Comparison of ENCODE assay signal across 8 cellular contexts in genomic region chr14:73714656-73715081, GRCh38. TPM values are rescaled to one million over a fixed set of nuclear protein-coding genes. Genes with fewer than 3 reads are reported as not detected.
A peak's percentile ranks its signal among the peaks of the same experiment; 100 is the strongest.
DNase-seq lines count a peak whose midpoint lies in the region; ATAC-seq and TF ChIP-seq lines count a peak whose summit lies in the region.

No MANE protein-coding gene starts in this region.

- peak; percentile 47 to 64 for DNase-seq in NCI-H2081 (lab: John Stamatoyannopoulos, UW)
- DNase-seq in NCI-H2081 treated with DMSO at 0.1 percent for 48 hours (lab: John Stamatoyannopoulos, UW): no peak
- no peak for DNase-seq in activated CD8-positive, alpha-beta T cell treated with anti-CD3 and anti-CD28 coated beads, Interleukin-2, amount 10 ng/mL, durations not matched to agents 7 days and 5 days
- DNase-seq in testis: peak; percentile 40
- no peak for DNase-seq in iPS-NIHi11 (ENCODE audit: low spot score)
- no peak for DNase-seq in HT-29 (ENCODE audit: low spot score)

- TF ChIP-seq POLR2A in testis (IDR thresholded peaks at IDR 0.05): no peak

- peak; percentile 5 for ATAC-seq in HG03457 (IDR thresholded peaks at IDR 0.05; ENCODE audit: unreplicated experiment)
- no peak for ATAC-seq in activated CD8-positive, alpha-beta T cell treated with anti-CD3 and anti-CD28 coated beads, Interleukin-2, amount 10 ng/mL, durations not matched to agents 7 days and 5 days

- peaks cover 23% of the 10 kb centered on the region for H3K4me1 Mint-ChIP-seq in activated CD8-positive, alpha-beta T cell treated with anti-CD3 and anti-CD28 coated beads, Interleukin-2, amount 10 ng/mL, durations not matched to agents 7 days and 5 days (ENCODE audit: low read depth)

- peak overlapping the region; percentile 78 for H3K27ac Mint-ChIP-seq in activated CD8-positive, alpha-beta T cell treated with anti-CD3 and anti-CD28 coated beads, Interleukin-2, amount 10 ng/mL, durations not matched to agents 7 days and 5 days

- TF ChIP-seq CTCF in testis (IDR thresholded peaks at IDR 0.05): no peak

- no peaks in the 10 kb centered on the region for H3K36me3 ChIP-seq in testis (ENCODE audit: low read depth, missing control alignments)

- H3K9me3 ChIP-seq in iPS-18c (ENCODE audit: control insufficient read depth, insufficient read depth, low read length) (no peaks in the 10 kb centered on the region), testis (no peaks in the 10 kb centered on the region)

- H3K4me3 ChIP-seq in iPS-18c (ENCODE audit: insufficient read depth, low read depth, low read length) (peak overlapping the region; percentile 94; the same call in 1 of the 2 replicates), testis (peak overlapping the region; percentile 85 to 96)

- no peaks in the 10 kb centered on the region for H3K9me3 Mint-ChIP-seq in activated CD8-positive, alpha-beta T cell treated with anti-CD3 and anti-CD28 coated beads, Interleukin-2, amount 10 ng/mL, durations not matched to agents 7 days and 5 days (ENCODE audit: insufficient read depth)

- WGBS in testis, 2 donors: 20 to 34% methylated on average over 7 of the region's 7 CpGs

- H3K4me1 ChIP-seq in testis: peaks cover 16% of the 10 kb centered on the region

- peaks cover 53% of the 10 kb centered on the region for H3K36me3 Mint-ChIP-seq in activated CD8-positive, alpha-beta T cell treated with anti-CD3 and anti-CD28 coated beads, Interleukin-2, amount 10 ng/mL, durations not matched to agents 7 days and 5 days (ENCODE audit: low read depth)

- peak overlapping the region in 1 of 2 donors; percentile 98 for H3K27ac ChIP-seq in testis

- no peaks in the 10 kb centered on the region for H3K27me3 ChIP-seq in testis

- intact Hi-C loops in testis (cut with DNase I; ENCODE audit: low total_unique reads): no loop called here

- no peaks in the 10 kb centered on the region for H3K27me3 Mint-ChIP-seq in activated CD8-positive, alpha-beta T cell treated with anti-CD3 and anti-CD28 coated beads, Interleukin-2, amount 10 ng/mL, durations not matched to agents 7 days and 5 days (ENCODE audit: low read depth)

- peak overlapping the region; percentile 67 for H3K4me3 Mint-ChIP-seq in activated CD8-positive, alpha-beta T cell treated with anti-CD3 and anti-CD28 coated beads, Interleukin-2, amount 10 ng/mL, durations not matched to agents 7 days and 5 days

- CTCF ChIA-PET in activated CD8-positive, alpha-beta T cell treated with anti-CD3 and anti-CD28 coated beads, Interleukin-2, amount 10 ng/mL, durations not matched to agents 7 days and 5 days (lab: Charles Lee): interaction anchor here (2.3 to 3.1 kb wide), 2 partner anchors 14 to 114 kb away, joined by 8 to 16 read pairs; no protein-coding TSS in a partner anchor

- POLR2A ChIA-PET in activated CD8-positive, alpha-beta T cell treated with anti-CD3 and anti-CD28 coated beads, Interleukin-2, amount 10 ng/mL, durations not matched to agents 7 days and 5 days (lab: Charles Lee): interaction anchor here (1.9 kb wide), 1 partner anchor 44 kb away, joined by 6 read pairs; no protein-coding TSS in a partner anchor

RNA-seq across cellular contexts. Expression of gene PNMA1, which starts 0.5 kb away (rescaled TPM):
- total RNA-seq in activated CD8-positive, alpha-beta T cell treated with anti-CD3 and anti-CD28 coated beads, Interleukin-2, amount 10 ng/mL, durations not matched to agents 7 days and 5 days: 10 to 100 TPM; 24.4 to 25.6 TPM
- total RNA-seq in testis: 10 to 100 TPM; 74.8 to 85.6 TPM
- 184 TPM for polyA plus RNA-seq in testis (ENCODE audit: insufficient read depth, low read depth, low replicate concordance)
- total RNA-seq in HT-29 (2014; rRNA removed; shearing (Covaris generic)): 6.3 and 7.5 TPM in 2 replicates

Comparison
In these comparisons a context has a peak if more than half of its experiments do, and no peak if none do; other contexts are left out.
1. DNase-seq: peak in NCI-H2081 (2 of 2) and testis (single experiment); none in NCI-H2081 treated with DMSO at 0.1 percent for 48 hours (single experiment), activated CD8-positive, alpha-beta T cell treated with anti-CD3 and anti-CD28 coated beads, Interleukin-2, amount 10 ng/mL, durations not matched to agents 7 days and 5 days (single experiment), iPS-NIHi11 (single experiment) and HT-29 (single experiment).